Comparison of ENCODE assay signal across 30 cellular contexts in the genomic region with DNA sequence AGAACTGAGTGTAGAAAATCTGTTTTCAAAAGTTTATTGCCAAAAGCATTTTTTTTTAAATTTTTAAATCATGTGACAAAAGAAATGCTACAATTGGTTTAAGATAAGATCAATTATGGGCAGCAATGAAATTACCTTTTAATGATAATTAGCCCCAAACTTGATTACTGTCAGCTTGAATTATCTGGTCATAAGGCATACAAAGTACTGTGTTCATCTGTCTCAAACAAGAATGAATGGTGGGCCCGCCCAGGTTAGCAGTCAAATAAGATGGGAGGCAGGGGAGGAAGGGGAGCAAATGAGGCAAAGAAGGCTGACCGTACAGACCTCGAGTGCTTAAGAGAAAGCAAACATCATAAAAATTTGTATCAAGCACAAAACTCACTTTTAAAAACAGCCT.
A peak's percentile ranks its signal among the peaks of the same experiment; 100 is the strongest.
DNase-seq lines count a peak whose midpoint lies in the region; ATAC-seq, FAIRE-seq and TF ChIP-seq lines count a peak whose summit lies in the region.
"Had no signal": no experiment of that assay in that cellular context is flagged by ENCODE, and none has a peak within 500 bp of the region (broad histone marks: within the 10 kb centered on the region; RNA-seq: fewer than 3 reads in every experiment).

No MANE protein-coding gene starts in this region.

- no peak for ATAC-seq in gastroesophageal sphincter
- ATAC-seq in sciatic nerve, result peak; percentile 56
- ATAC-seq in HG02981 (IDR thresholded peaks at IDR 0.05; ENCODE audit: unreplicated experiment), result no peak
- ATAC-seq: activated CD4-positive, CD25-positive, alpha-beta regulatory T cell treated with anti-CD3 and anti-CD28 coated beads, Interleukin-2, amount 50 U/mL, for 24 hours; activated CD8-positive, alpha-beta memory T cell treated with anti-CD3 and anti-CD28 coated beads, Interleukin-2, amount 10 ng/mL, durations not matched to agents 7 days and 5 days; effector memory CD8-positive, alpha-beta T cell; GM12878 had no signal

- H3K4me2 ChIP-seq in mammary epithelial cell (ENCODE audit: insufficient read depth, low read depth, low read length), result no peak overlapping the region

- no TSS peak for BruUV-seq in mammary epithelial cell (replicated peaks; lab: Mats Ljungman, UMichigan)

- H3K4me3 ChIP-seq in breast epithelium (no peak overlapping the region), mammary epithelial cell (replicated peaks in 1 of 3; ENCODE audit: insufficient read depth in 1 of 3, low read depth in 2 of 3, low read length in 3 of 3) (no peak overlapping the region), gastroesophageal sphincter (no peak overlapping the region)
- H3K4me3 ChIP-seq: coronary artery, GM12878, HAP-1, heart left ventricle, lower lobe of right lung, spleen, stomach had no signal

- H3K9me3 ChIP-seq in breast epithelium, result no peaks in the 10 kb centered on the region
- no peaks in the 10 kb centered on the region for H3K9me3 ChIP-seq in mammary epithelial cell (replicated peaks; ENCODE audit: insufficient read depth, low read length)
- H3K9me3 ChIP-seq in gastroesophageal sphincter, result no peaks in the 10 kb centered on the region
- H3K9me3 ChIP-seq: HAP-1, heart left ventricle, lower lobe of right lung, spleen, stomach had no signal

- no peak overlapping the region for H2AFZ ChIP-seq in mammary epithelial cell (ENCODE audit: low read depth, low read length)

- no peak for TF ChIP-seq EP300 in gastroesophageal sphincter (IDR thresholded peaks at IDR 0.05)

- H3K36me3 ChIP-seq in breast epithelium (no peaks in the 10 kb centered on the region), mammary epithelial cell (ENCODE audit: insufficient read depth, low read length) (no peaks in the 10 kb centered on the region), gastroesophageal sphincter (no peaks in the 10 kb centered on the region)
- H3K36me3 ChIP-seq: HAP-1, heart left ventricle, lower lobe of right lung, spleen, stomach had no signal

- H3K27ac ChIP-seq in breast epithelium, result peak overlapping the region; percentile 58 to 88
- no peak overlapping the region for H3K27ac ChIP-seq in mammary epithelial cell (ENCODE audit: insufficient read depth, low read depth, low read length)
- peak overlapping the region in 3 of 4 donors; percentile 39 to 59 (median 48) for H3K27ac ChIP-seq in gastroesophageal sphincter
- H3K27ac ChIP-seq: 22Rv1, coronary artery, lower lobe of right lung, RWPE1, stomach had no signal

- no peak overlapping the region for H3K9ac ChIP-seq in mammary epithelial cell (ENCODE audit: insufficient read depth, low read length)

- no peaks in the 10 kb centered on the region for H4K20me1 ChIP-seq in mammary epithelial cell (ENCODE audit: insufficient read depth, low read length)

- in situ Hi-C loops in mammary epithelial cell (cut with MboI; ENCODE audit: low sequenced_read_pairs in 2 of 2), result no loop called here

- intact Hi-C loops in breast epithelium (cut with DNase I; ENCODE audit: low total_unique reads), result no loop called here
- intact Hi-C loops in mammary epithelial cell (cut with micrococcal nuclease), result no loop called here
- intact Hi-C loops in sciatic nerve (cut with DNase I), result no loop called here

- 97% methylated on average over 3 of the region's 3 CpGs for WGBS in mammary epithelial cell (ENCODE audit: low coverage, missing lambda C conversion rate)
- 76 to 79% methylated on average over 3 of the region's 3 CpGs for WGBS in gastroesophageal sphincter (ENCODE audit: low coverage in 1 of 2), 2 donors

- TF ChIP-seq POLR2A in breast epithelium (IDR thresholded peaks at IDR 0.05) (no peak), gastroesophageal sphincter (IDR thresholded peaks at IDR 0.05) (no peak)

- TF ChIP-seq CTCF in breast epithelium (IDR thresholded peaks at IDR 0.05) (no peak), mammary epithelial cell (conservative IDR thresholded peaks at IDR 0.05 in 1 of 2, IDR thresholded peaks at IDR 0.05 in 1 of 2; ENCODE audit: extremely low read depth in 1 of 2, insufficient read depth in 1 of 2, low read depth in 1 of 2, low read length in 2 of 2) (no peak), gastroesophageal sphincter (IDR thresholded peaks at IDR 0.05) (no peak), D721Med (IDR thresholded peaks at IDR 0.05; ENCODE audit: insufficient read depth, missing control alignments) (no peak), GM20000 (IDR thresholded peaks at IDR 0.05; ENCODE audit: extremely low read depth, missing control alignments) (no peak)

- dilution Hi-C loops in mammary epithelial cell (cut with HindIII; ENCODE audit: low sequenced_read_pairs), result no loop called here

- H3K27me3 ChIP-seq in breast epithelium, result no peaks in the 10 kb centered on the region
- H3K27me3 ChIP-seq in mammary epithelial cell (ENCODE audit: insufficient read depth, low read length), result no peaks in the 10 kb centered on the region
- no peaks in the 10 kb centered on the region for H3K27me3 ChIP-seq in gastroesophageal sphincter
- H3K27me3 ChIP-seq: heart left ventricle, spleen, stomach had no signal

- FAIRE-seq in D721Med (lab: Jason Lieb, UNC), result no peak
- FAIRE-seq: GM12878, TTC549 had no signal

- H3K4me1 ChIP-seq in breast epithelium (no peaks in the 10 kb centered on the region), mammary epithelial cell (ENCODE audit: insufficient read depth, low read length) (peaks cover 12% of the 10 kb centered on the region), gastroesophageal sphincter (peaks cover 0 to 61% (median 11%) of the 10 kb centered on the region in 3 donors)
- H3K4me1 ChIP-seq: HAP-1, lower lobe of right lung had no signal

- CTCF ChIA-PET in mammary epithelial cell (lab: Charles Lee; ENCODE audit: low non-redundant PET), result no interaction called here

- DNase-seq in breast epithelium (ENCODE audit: low spot score in 2 of 2), result no peak
- DNase-seq in mammary epithelial cell, result no peak
- no peak for DNase-seq in sciatic nerve (ENCODE audit: low spot score)
- DNase-seq in D721Med (ENCODE audit: insufficient read length, low spot score), result no peak
- no peak for DNase-seq in hepatic stellate cell (ENCODE audit: low spot score)
- no peak for DNase-seq in GM20000 (ENCODE audit: low spot score)
- DNase-seq: activated CD4-positive, alpha-beta T cell treated with anti-CD3 and anti-CD28 coated beads, Interleukin-2, amount 50 U/mL, for 4 hours; activated CD8-positive, alpha-beta memory T cell treated with anti-CD3 and anti-CD28 coated beads, Interleukin-2, amount 10 ng/mL, durations not matched to agents 7 days and 5 days; activated gamma-delta T cell treated with Interleukin-2 at 50 U/mL for 16 hours; activated T-cell treated with anti-CD3 and anti-CD28 coated beads, Interleukin-2, amount 50 U/mL, for 48 hours; CD4-positive, alpha-beta memory T cell; effector memory CD8-positive, alpha-beta T cell; lower lobe of right lung; NCI-H1417 treated with DMSO at 0.1 percent for 48 hours; NCI-H2029 treated with DMSO at 0.1 percent for 48 hours; NCI-H524 treated with DMSO at 0.1 percent for 48 hours; OCI-M1; spleen; stimulated activated CD8-positive, alpha-beta memory T cell treated with anti-CD3 and anti-CD28 coated beads, Interleukin-4, amount 100 ng/mL, for 48 hours; stomach had no signal

- peaks cover 34% of the 10 kb centered on the region for H3K79me2 ChIP-seq in mammary epithelial cell (ENCODE audit: insufficient read depth, low read length)
